In genomic region chr11:27688076-27688475, GRCh38 we compare ENCODE assay signal across 15 cellular contexts. TPM values are rescaled to one million over a fixed set of nuclear protein-coding genes. Genes with fewer than 3 reads are reported as not detected.
"Had no signal": no experiment of that assay in that cellular context is flagged by ENCODE, and none has a peak within 500 bp of the region (broad histone marks: within the 10 kb centered on the region; RNA-seq: fewer than 3 reads in every experiment).

No MANE protein-coding gene starts in this region.

- DNase-seq: activated CD4-positive, alpha-beta T cell treated with anti-CD3 and anti-CD28 coated beads for 48 hours; activated CD8-positive, alpha-beta memory T cell treated with anti-CD3 and anti-CD28 coated beads, Interleukin-2, amount 50 U/mL, for 48 hours; activated CD8-positive, alpha-beta T cell treated with anti-CD3 and anti-CD28 coated beads, Interleukin-2, amount 10 ng/mL, durations not matched to agents 7 days and 5 days; activated naive CD4-positive, alpha-beta T cell treated with Interleukin-2 at 50 U/mL for 16 hours; foreskin keratinocyte; head of caudate nucleus; kidney; left ventricle myocardium superior; ovary; stimulated activated CD4-positive, alpha-beta T cell treated with anti-CD3 and anti-CD28 coated beads, Interleukin-4, amount 100 ng/mL, for 1 hour; stimulated activated naive CD8-positive, alpha-beta T cell treated with anti-CD3 and anti-CD28 coated beads, Interleukin-15, amount 100 ng/mL, for 72 hours had no signal

- H3K4me1 ChIP-seq: foreskin keratinocyte had no signal

- H3K27me3 ChIP-seq: ovary had no signal

- H3K9me3 ChIP-seq: ovary had no signal

- H3K27ac ChIP-seq: foreskin keratinocyte, ovary, VCaP had no signal

- ATAC-seq: activated CD8-positive, alpha-beta T cell treated with anti-CD3 and anti-CD28 coated beads, Interleukin-2, amount 10 ng/mL, durations not matched to agents 7 days and 5 days; foreskin keratinocyte; left ventricle myocardium superior; stimulated activated naive CD8-positive, alpha-beta T cell treated with anti-CD3 and anti-CD28 coated beads, Interleukin-15, amount 100 ng/mL, for 72 hours had no signal

- H3K4me3 ChIP-seq: ovary had no signal

- H3K36me3 ChIP-seq: ovary had no signal

- FAIRE-seq: astrocyte, kidney had no signal

RNA-seq across cellular contexts. Expression of gene BDNF, which starts 12.2 kb away (rescaled TPM):
- total RNA-seq: activated CD8-positive, alpha-beta T cell treated with anti-CD3 and anti-CD28 coated beads, Interleukin-2, amount 10 ng/mL, durations not matched to agents 7 days and 5 days; activated T-helper 1 cell treated with anti-CD3 and anti-CD28 coated beads, Interleukin-12 subunit alpha, Interleukin-12 subunit beta, Interleukin-2, Interleukin-4 antibody, amounts not matched to agents 30 ng/mL and 10 ng/mL and 1 ng/mL, durations not matched to agents 14 hours and 24 hours and 36 hours had no signal
- polyA plus RNA-seq: neural cell had no signal
